ENCODE assay signal across 8 cellular contexts in genomic region chr12:75954076-75954475, GRCh38.
DNase-seq lines count a peak whose midpoint lies in the region; ATAC-seq and TF ChIP-seq lines count a peak whose summit lies in the region.
"Had no signal": no experiment of that assay in that cellular context is flagged by ENCODE, and none has a peak within 500 bp of the region (broad histone marks: within the 10 kb centered on the region; RNA-seq: fewer than 3 reads in every experiment).

No MANE protein-coding gene starts in this region.

- no peaks in the 10 kb centered on the region for H3K36me3 Mint-ChIP-seq in stimulated activated effector memory CD8-positive, alpha-beta T cell treated with anti-CD3 and anti-CD28 coated beads, Interleukin-12 subunit alpha, Interleukin-12 subunit beta, amount 100 ng/mL, for 72 hours

- H3K27ac Mint-ChIP-seq in stimulated activated effector memory CD8-positive, alpha-beta T cell treated with anti-CD3 and anti-CD28 coated beads, Interleukin-12 subunit alpha, Interleukin-12 subunit beta, amount 100 ng/mL, for 72 hours = peak overlapping the region; percentile 58

- H3K4me1 Mint-ChIP-seq in stimulated activated effector memory CD8-positive, alpha-beta T cell treated with anti-CD3 and anti-CD28 coated beads, Interleukin-12 subunit alpha, Interleukin-12 subunit beta, amount 100 ng/mL, for 72 hours = peaks cover 20% of the 10 kb centered on the region

- DNase-seq in HFF-Myc (ENCODE audit: extremely low read depth, low read depth) = peak; percentile 85
- peak; percentile 40 for DNase-seq in T1000 (lab: John Stamatoyannopoulos, UW)
- DNase-seq in foreskin melanocyte = peak; percentile 66
- DNase-seq in stimulated activated effector memory CD8-positive, alpha-beta T cell treated with anti-CD3 and anti-CD28 coated beads, Interleukin-12 subunit alpha, Interleukin-12 subunit beta, amount 100 ng/mL, for 72 hours (ENCODE audit: low spot score in 2 of 2) = no peak
- DNase-seq: glutamatergic neuron had no signal

- no peak overlapping the region for H3K4me3 Mint-ChIP-seq in stimulated activated effector memory CD8-positive, alpha-beta T cell treated with anti-CD3 and anti-CD28 coated beads, Interleukin-12 subunit alpha, Interleukin-12 subunit beta, amount 100 ng/mL, for 72 hours

- H3K9me3 Mint-ChIP-seq in stimulated activated effector memory CD8-positive, alpha-beta T cell treated with anti-CD3 and anti-CD28 coated beads, Interleukin-12 subunit alpha, Interleukin-12 subunit beta, amount 100 ng/mL, for 72 hours = no peaks in the 10 kb centered on the region

- H3K4me3 ChIP-seq in HFF-Myc (replicated peaks; ENCODE audit: low read depth, low read length) = no peak overlapping the region

- no peak for TF ChIP-seq CTCF in HFF-Myc (IDR thresholded peaks at IDR 0.05; ENCODE audit: low read depth, low read length, missing control alignments)

- peak; percentile 98 for ATAC-seq in stimulated activated effector memory CD8-positive, alpha-beta T cell treated with anti-CD3 and anti-CD28 coated beads, Interleukin-12 subunit alpha, Interleukin-12 subunit beta, amount 100 ng/mL, for 72 hours
- no peak for ATAC-seq in HG02642 (IDR thresholded peaks at IDR 0.05; ENCODE audit: poor library complexity, unreplicated experiment)
- ATAC-seq in HG03095 (IDR thresholded peaks at IDR 0.05; ENCODE audit: unreplicated experiment) = no peak
- no peak for ATAC-seq in HG03280 (IDR thresholded peaks at IDR 0.05; ENCODE audit: unreplicated experiment)

Comparison
In these comparisons a context has a peak if more than half of its experiments do, and no peak if none do; other contexts are left out.
1. DNase-seq: peak in HFF-Myc (single experiment), T1000 (single experiment) and foreskin melanocyte (single experiment); none in stimulated activated effector memory CD8-positive, alpha-beta T cell treated with anti-CD3 and anti-CD28 coated beads, Interleukin-12 subunit alpha, Interleukin-12 subunit beta, amount 100 ng/mL, for 72 hours (0 of 2).